28 cellular contexts compared by ENCODE assay signal in genomic region chr20:39233755-39234154, GRCh38.
"Had no signal": no experiment of that assay in that cellular context is flagged by ENCODE, and none has a peak within 500 bp of the region (broad histone marks: within the 10 kb centered on the region; RNA-seq: fewer than 3 reads in every experiment).

No MANE protein-coding gene starts in this region.

- H3K9me3 ChIP-seq: ascending aorta, breast epithelium, colonic mucosa, heart left ventricle had no signal

- H3K27me3 ChIP-seq: ascending aorta, breast epithelium, cardiac muscle cell, colonic mucosa had no signal

- H3K4me3 ChIP-seq: ascending aorta, breast epithelium, cardiac muscle cell, colonic mucosa, heart left ventricle had no signal

- H3K4me1 ChIP-seq: ascending aorta, breast epithelium, colonic mucosa, heart left ventricle had no signal

- H3K36me3 ChIP-seq: ascending aorta, breast epithelium, cardiac muscle cell, colonic mucosa, heart left ventricle had no signal

- DNase-seq: activated CD4-positive, alpha-beta memory T cell treated with anti-CD3 and anti-CD28 coated beads, Interleukin-2, amount 10 ng/mL, durations not matched to agents 7 days and 5 days; activated CD4-positive, alpha-beta T cell treated with anti-CD3 and anti-CD28 coated beads for 1 hour; activated CD4-positive, alpha-beta T cell treated with anti-CD3 and anti-CD28 coated beads for 4 hours; activated CD4-positive, alpha-beta T cell treated with anti-CD3 and anti-CD28 coated beads, Interleukin-2, amount 10 ng/mL, durations not matched to agents 7 days and 5 days; activated CD4-positive, alpha-beta T cell treated with anti-CD3 and anti-CD28 coated beads, Interleukin-2, amount 50 U/mL, for 4 hours; activated CD8-positive, alpha-beta memory T cell treated with anti-CD3 and anti-CD28 coated beads, Interleukin-2, amount 50 U/mL, for 48 hours; activated gamma-delta T cell; activated naive CD4-positive, alpha-beta T cell; activated naive CD4-positive, alpha-beta T cell treated with anti-CD3 and anti-CD28 coated beads, Interleukin-2, amount 10 ng/mL, durations not matched to agents 7 days and 5 days; activated naive CD8-positive, alpha-beta T cell treated with anti-CD3 and anti-CD28 coated beads, Interleukin-2, amount 10 ng/mL, durations not matched to agents 7 days and 5 days; activated T-cell treated with anti-CD3 and anti-CD28 coated beads for 4 hours; activated T-cell treated with anti-CD3 and anti-CD28 coated beads, Interleukin-2, amount 50 U/mL, for 24 hours; activated T-cell treated with anti-CD3 and anti-CD28 coated beads, Interleukin-2, amount 50 U/mL, for 72 hours; central memory CD4-positive, alpha-beta T cell; cerebellar nuclear complex; colonic mucosa; effector CD8-positive, alpha-beta T cell; foreskin fibroblast; glutamatergic neuron; heart left ventricle; T-helper 1 cell; T-helper 17 cell; T1000 had no signal

- ATAC-seq: activated naive CD4-positive, alpha-beta T cell treated with anti-CD3 and anti-CD28 coated beads, Interleukin-2, amount 50 U/mL, for 72 hours; activated T-cell treated with anti-CD3 and anti-CD28 coated beads, Interleukin-2, amount 50 U/mL, for 72 hours; esophagus mucosa; heart left ventricle; T-helper 17 cell had no signal

- H3K27ac ChIP-seq: ascending aorta, cardiac muscle cell, colonic mucosa, heart left ventricle had no signal
